ENCODE assay signal across 1 cellular context in genomic region chr15:34314491-34314890, GRCh38.
TF ChIP-seq lines count a peak whose summit lies in the region.

No MANE protein-coding gene starts in this region.

TF ChIP-seq in WTC11, 78 proteins besides CTCF, POLR2A, EP300 and RAD21 (continued from another document):
- TF ChIP-seq MXD4 (CRISPR knock-in tag; IDR thresholded peaks at IDR 0.05; ENCODE audit: borderline replicate concordance) (no peak), ZNF138 (CRISPR knock-in tag; conservative IDR thresholded peaks at IDR 0.05) (no peak), JUN (CRISPR knock-in tag; IDR thresholded peaks at IDR 0.05) (no peak), KAT7 (CRISPR knock-in tag; IDR thresholded peaks at IDR 0.05; ENCODE audit: borderline replicate concordance) (no peak), ERG (CRISPR knock-in tag; IDR thresholded peaks at IDR 0.05) (no peak), RORB (CRISPR knock-in tag; IDR thresholded peaks at IDR 0.05) (no peak)
- TF ChIP-seq, protein P1, sequence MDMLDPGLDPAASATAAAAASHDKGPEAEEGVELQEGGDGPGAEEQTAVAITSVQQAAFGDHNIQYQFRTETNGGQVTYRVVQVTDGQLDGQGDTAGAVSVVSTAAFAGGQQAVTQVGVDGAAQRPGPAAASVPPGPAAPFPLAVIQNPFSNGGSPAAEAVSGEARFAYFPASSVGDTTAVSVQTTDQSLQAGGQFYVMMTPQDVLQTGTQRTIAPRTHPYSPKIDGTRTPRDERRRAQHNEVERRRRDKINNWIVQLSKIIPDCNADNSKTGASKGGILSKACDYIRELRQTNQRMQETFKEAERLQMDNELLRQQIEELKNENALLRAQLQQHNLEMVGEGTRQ (CRISPR knock-in tag; IDR thresholded peaks at IDR 0.05) = no peak
